In the genomic region with DNA sequence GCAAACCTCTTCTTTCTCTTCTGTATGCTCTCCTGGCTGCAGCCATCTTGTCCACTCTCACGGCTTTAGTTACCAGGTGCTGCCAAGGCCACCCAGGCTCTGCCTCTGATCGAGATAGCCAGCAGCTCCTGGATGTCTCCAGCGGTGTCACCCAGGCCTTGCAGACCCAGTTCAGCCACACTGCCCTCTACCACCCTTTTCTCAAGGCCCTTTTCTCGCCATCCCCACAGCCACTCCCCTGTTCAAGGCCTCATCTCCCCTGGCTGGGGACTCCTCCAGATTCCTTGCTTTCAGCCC, we compare ENCODE assay signal across 25 cellular contexts. TPM values are rescaled to one million over a fixed set of nuclear protein-coding genes. Genes with fewer than 3 reads are reported as not detected.
DNase-seq lines count a peak whose midpoint lies in the region; ATAC-seq, FAIRE-seq and TF ChIP-seq lines count a peak whose summit lies in the region.
"Had no signal": no experiment of that assay in that cellular context is flagged by ENCODE, and none has a peak within 500 bp of the region (broad histone marks: within the 10 kb centered on the region; RNA-seq: fewer than 3 reads in every experiment).

No MANE protein-coding gene starts in this region.

- no peak overlapping the region for H3K9ac ChIP-seq in kidney (ENCODE audit: low read length in 2 of 2)

- no peak overlapping the region for H3K4me3 ChIP-seq in body of pancreas
- no peak overlapping the region for H3K4me3 ChIP-seq in kidney (ENCODE audit: low read length in 2 of 2)
- no peak overlapping the region for H3K4me3 ChIP-seq in heart right ventricle
- H3K4me3 ChIP-seq: BLaER1 treated with 17β-estradiol and CSF1 and Interleukin-3, amounts not matched to agents 10 nM and 100 nM; SK-N-MC had no signal

- H3K9me3 ChIP-seq in body of pancreas (no peaks in the 10 kb centered on the region), kidney (ENCODE audit: control insufficient read depth in 1 of 2, low read length in 2 of 2) (no peaks in the 10 kb centered on the region), heart right ventricle (no peaks in the 10 kb centered on the region)
- H3K9me3 ChIP-seq: BLaER1 treated with 17β-estradiol and CSF1 and Interleukin-3, amounts not matched to agents 10 nM and 100 nM had no signal

- DNase-seq in activated CD8-positive, alpha-beta memory T cell treated with anti-CD3 and anti-CD28 coated beads, Interleukin-2, amount 10 ng/mL, durations not matched to agents 7 days and 5 days: no peak
- no peak for DNase-seq in activated CD8-positive, alpha-beta memory T cell treated with anti-CD3 and anti-CD28 coated beads for 24 hours
- peak; percentile 33 to 72 (median 47) for DNase-seq in body of pancreas
- peak; percentile 29 for DNase-seq in kidney
- no peak for DNase-seq in type B pancreatic cell (ENCODE audit: extremely low spot score, unreplicated experiment)
- no peak for DNase-seq in heart right ventricle
- no peak for DNase-seq in DMS79 (lab: John Stamatoyannopoulos, UW)
- DNase-seq: 8988T; IMR-90; MV-4-11; NCI-H1105 treated with DMSO at 0.1 percent for 48 hours; NCI-H2029 treated with DMSO at 0.1 percent for 48 hours; NCI-H226; NCI-H524; NCI-H774; NK-92 treated with Interleukin-12 subunit alpha and Interleukin-12 subunit beta, amount 100 ng/mL, for 24 hours; SHP77 treated with DMSO at 0.1 percent for 48 hours had no signal

- H3K4me1 Mint-ChIP-seq in activated CD8-positive, alpha-beta memory T cell treated with anti-CD3 and anti-CD28 coated beads, Interleukin-2, amount 10 ng/mL, durations not matched to agents 7 days and 5 days: peaks cover 8% of the 10 kb centered on the region
- H3K4me1 Mint-ChIP-seq in type B pancreatic cell (ENCODE audit: unreplicated experiment): peaks cover 4% of the 10 kb centered on the region

- CTCF ChIA-PET in activated CD8-positive, alpha-beta memory T cell treated with anti-CD3 and anti-CD28 coated beads, Interleukin-2, amount 10 ng/mL, durations not matched to agents 7 days and 5 days (lab: Charles Lee): no interaction called here

- no peaks in the 10 kb centered on the region for H3K9me3 Mint-ChIP-seq in activated CD8-positive, alpha-beta memory T cell treated with anti-CD3 and anti-CD28 coated beads, Interleukin-2, amount 10 ng/mL, durations not matched to agents 7 days and 5 days (ENCODE audit: low read depth)
- no peaks in the 10 kb centered on the region for H3K9me3 Mint-ChIP-seq in type B pancreatic cell

- no peak for ATAC-seq in activated CD8-positive, alpha-beta memory T cell treated with anti-CD3 and anti-CD28 coated beads, Interleukin-2, amount 10 ng/mL, durations not matched to agents 7 days and 5 days
- ATAC-seq in body of pancreas (peak; percentile 55), heart right ventricle (no peak), GM18861 (IDR thresholded peaks at IDR 0.05; ENCODE audit: unreplicated experiment) (no peak)
- ATAC-seq: HCT116 had no signal

- H3K27me3 ChIP-seq in body of pancreas (no peaks in the 10 kb centered on the region), heart right ventricle (no peaks in the 10 kb centered on the region)
- H3K27me3 ChIP-seq: BLaER1 treated with 17β-estradiol and CSF1 and Interleukin-3, amounts not matched to agents 10 nM and 100 nM had no signal

- H3K27ac Mint-ChIP-seq in activated CD8-positive, alpha-beta memory T cell treated with anti-CD3 and anti-CD28 coated beads, Interleukin-2, amount 10 ng/mL, durations not matched to agents 7 days and 5 days: peak overlapping the region; percentile 39
- H3K27ac Mint-ChIP-seq in type B pancreatic cell: peak overlapping the region; percentile 53

- H3K27me3 Mint-ChIP-seq in activated CD8-positive, alpha-beta memory T cell treated with anti-CD3 and anti-CD28 coated beads, Interleukin-2, amount 10 ng/mL, durations not matched to agents 7 days and 5 days: no peaks in the 10 kb centered on the region
- no peaks in the 10 kb centered on the region for H3K27me3 Mint-ChIP-seq in type B pancreatic cell

- H3K4me1 ChIP-seq in body of pancreas (peaks cover 34% of the 10 kb centered on the region), kidney (ENCODE audit: control insufficient read depth in 1 of 2, insufficient read depth in 1 of 2, low read depth in 1 of 2, low read length in 2 of 2) (peaks cover 0 to 3% of the 10 kb centered on the region in 2 donors), heart right ventricle (peaks cover 0 to 26% (median 8%) of the 10 kb centered on the region in 9 donors)

- no peak for TF ChIP-seq CTCF in body of pancreas (IDR thresholded peaks at IDR 0.05)
- no peak for TF ChIP-seq CTCF in kidney (IDR thresholded peaks at IDR 0.05; ENCODE audit: borderline replicate concordance, extremely low read depth, insufficient read depth)
- no peak for TF ChIP-seq CTCF in type B pancreatic cell (conservative IDR thresholded peaks at IDR 0.05)
- TF ChIP-seq CTCF in heart right ventricle (IDR thresholded peaks at IDR 0.05): no peak

- H3K36me3 ChIP-seq in body of pancreas (replicated peaks in 1 of 2; ENCODE audit: insufficient read depth in 1 of 2, low read depth in 2 of 2) (no peaks in the 10 kb centered on the region), kidney (ENCODE audit: control insufficient read depth in 1 of 2, insufficient read depth in 2 of 2, low read length in 2 of 2) (no peaks in the 10 kb centered on the region), heart right ventricle (no peaks in the 10 kb centered on the region)
- H3K36me3 ChIP-seq: BLaER1 treated with 17β-estradiol and CSF1 and Interleukin-3, amounts not matched to agents 10 nM and 100 nM had no signal

- intact Hi-C loops in body of pancreas (cut with DNase I) (no loop called here), kidney (cut with DNase I) (no loop called here), heart right ventricle (cut with DNase I) (no loop called here)

- H3K27ac ChIP-seq in body of pancreas (peak overlapping the region in 2 of 4 donors; percentile 6 to 21), kidney (ENCODE audit: low read depth in 2 of 2, low read length in 2 of 2) (no peak overlapping the region), heart right ventricle (no peak overlapping the region)
- H3K27ac ChIP-seq: RWPE1, SK-N-MC had no signal

- TF ChIP-seq POLR2A in body of pancreas (IDR thresholded peaks at IDR 0.05): no peak

- no peak for FAIRE-seq in kidney (lab: Jason Lieb, UNC)
- FAIRE-seq: D721Med, H1, HTR-8/SVneo had no signal

- WGBS in body of pancreas, 2 donors: 28 to 29% methylated on average over 4 of the region's 4 CpGs
- 89 to 91% methylated on average over 4 of the region's 4 CpGs for WGBS in heart right ventricle, 2 donors

- no peaks in the 10 kb centered on the region for H3K36me3 Mint-ChIP-seq in activated CD8-positive, alpha-beta memory T cell treated with anti-CD3 and anti-CD28 coated beads, Interleukin-2, amount 10 ng/mL, durations not matched to agents 7 days and 5 days
- no peaks in the 10 kb centered on the region for H3K36me3 Mint-ChIP-seq in type B pancreatic cell

- no peak overlapping the region for H3K4me3 Mint-ChIP-seq in activated CD8-positive, alpha-beta memory T cell treated with anti-CD3 and anti-CD28 coated beads, Interleukin-2, amount 10 ng/mL, durations not matched to agents 7 days and 5 days
- H3K4me3 Mint-ChIP-seq in type B pancreatic cell: no peak overlapping the region

RNA-seq across cellular contexts. Expression of gene GDPD5, which starts 43.5 kb away (rescaled TPM):
- 10 to 100 TPM; 11.3 to 33.9 TPM for total RNA-seq in activated CD8-positive, alpha-beta memory T cell treated with anti-CD3 and anti-CD28 coated beads, Interleukin-2, amount 10 ng/mL, durations not matched to agents 7 days and 5 days
- 10 to 100 TPM; 29.6 to 73.2 TPM for total RNA-seq in body of pancreas
- total RNA-seq in kidney: 11.4 TPM
- polyA plus RNA-seq in kidney (ENCODE audit: insufficient read depth, low read depth, low replicate concordance): 3.9 TPM
- 7.5 and 11.3 TPM in 2 replicates for total RNA-seq in type B pancreatic cell (ENCODE audit: low replicate concordance)
- 1 to 10 TPM; 3.3 to 8.0 (median 4.1) TPM for total RNA-seq in heart right ventricle
- 10 to 100 TPM in 1 of 2 donors, 1 to 10 TPM in 1; 3.6 to 10.3 TPM for polyA plus RNA-seq in heart right ventricle

RNA-seq across cellular contexts. Expression of gene KLHL35, which starts 49.3 kb away (rescaled TPM):
- under 1 TPM in 1 of 2 experiments, not detected in 1; 0.47 TPM for total RNA-seq in activated CD8-positive, alpha-beta memory T cell treated with anti-CD3 and anti-CD28 coated beads, Interleukin-2, amount 10 ng/mL, durations not matched to agents 7 days and 5 days
- total RNA-seq in body of pancreas (1 to 10 TPM; 4.4 to 4.6 TPM), kidney (1.8 TPM), type B pancreatic cell (ENCODE audit: low replicate concordance) (0.67 and 1.6 TPM in 2 replicates), heart right ventricle (under 1 TPM in 8 of 10 donors, not detected in 2; 0.20 to 0.81 (median 0.37) TPM)
- polyA plus RNA-seq in kidney (ENCODE audit: insufficient read depth, low read depth, low replicate concordance) (0.26 TPM), heart right ventricle (under 1 TPM; 0.29 to 0.64 TPM)

Comparison
In these comparisons a context has a peak if more than half of its experiments do, and no peak if none do; other contexts are left out.
1. DNase-seq: peak in body of pancreas (4 of 4) and kidney (single experiment); none in activated CD8-positive, alpha-beta memory T cell treated with anti-CD3 and anti-CD28 coated beads, Interleukin-2, amount 10 ng/mL, durations not matched to agents 7 days and 5 days (single experiment), activated CD8-positive, alpha-beta memory T cell treated with anti-CD3 and anti-CD28 coated beads for 24 hours (single experiment), type B pancreatic cell (single experiment), heart right ventricle (0 of 2) and DMS79 (single experiment).